Comparison of ENCODE assay signal across 1 cellular context in genomic region chr2:213237251-213237650, GRCh38.
TF ChIP-seq lines count a peak whose summit lies in the region.

No MANE protein-coding gene starts in this region.

TF ChIP-seq in SK-N-SH treated with all-trans-retinoic acid at 6 μM for 48 hours, 23 proteins besides CTCF, POLR2A, EP300 and RAD21 (continued from another document):
- TF ChIP-seq ZNF8 (CRISPR knock-in tag; IDR thresholded peaks at IDR 0.05) (no peak), CSDC2 (CRISPR knock-in tag; IDR thresholded peaks at IDR 0.05) (no peak), PATZ1 (CRISPR knock-in tag; IDR thresholded peaks at IDR 0.05; ENCODE audit: borderline replicate concordance) (no peak), GLIS3 (CRISPR knock-in tag; IDR thresholded peaks at IDR 0.05) (no peak)
